In genomic region chr6:100918152-100918551, GRCh38 we compare ENCODE assay signal across 21 cellular contexts. TPM values are rescaled to one million over a fixed set of nuclear protein-coding genes. Genes with fewer than 3 reads are reported as not detected.
DNase-seq lines count a peak whose midpoint lies in the region; ATAC-seq and TF ChIP-seq lines count a peak whose summit lies in the region.
"Had no signal": no experiment of that assay in that cellular context is flagged by ENCODE, and none has a peak within 500 bp of the region (broad histone marks: within the 10 kb centered on the region; RNA-seq: fewer than 3 reads in every experiment).

No MANE protein-coding gene starts in this region.

- peaks cover 14% of the 10 kb centered on the region for H3K27me3 Mint-ChIP-seq in activated CD4-positive, alpha-beta T cell treated with anti-CD3 and anti-CD28 coated beads for 36 hours
- peaks cover 35% of the 10 kb centered on the region for H3K27me3 Mint-ChIP-seq in stimulated activated naive CD8-positive, alpha-beta T cell treated with anti-CD3 and anti-CD28 coated beads, Interleukin-15, amount 100 ng/mL, for 72 hours
- no peaks in the 10 kb centered on the region for H3K27me3 Mint-ChIP-seq in glutamatergic neuron (ENCODE audit: unreplicated experiment)

- no peaks in the 10 kb centered on the region for H3K9me3 Mint-ChIP-seq in activated CD4-positive, alpha-beta T cell treated with anti-CD3 and anti-CD28 coated beads for 36 hours (ENCODE audit: low read depth)
- H3K9me3 Mint-ChIP-seq in stimulated activated naive CD8-positive, alpha-beta T cell treated with anti-CD3 and anti-CD28 coated beads, Interleukin-15, amount 100 ng/mL, for 72 hours, result no peaks in the 10 kb centered on the region
- no peaks in the 10 kb centered on the region for H3K9me3 Mint-ChIP-seq in stimulated activated effector memory CD8-positive, alpha-beta T cell treated with anti-CD3 and anti-CD28 coated beads, Interleukin-12 subunit alpha, Interleukin-12 subunit beta, amount 100 ng/mL, for 72 hours
- H3K9me3 Mint-ChIP-seq in glutamatergic neuron (ENCODE audit: unreplicated experiment), result no peaks in the 10 kb centered on the region
- H3K9me3 Mint-ChIP-seq: CD4-positive, alpha-beta T cell; HFFc6 had no signal

- no peaks in the 10 kb centered on the region for H3K4me1 Mint-ChIP-seq in activated CD4-positive, alpha-beta T cell treated with anti-CD3 and anti-CD28 coated beads for 36 hours
- no peaks in the 10 kb centered on the region for H3K4me1 Mint-ChIP-seq in stimulated activated naive CD8-positive, alpha-beta T cell treated with anti-CD3 and anti-CD28 coated beads, Interleukin-15, amount 100 ng/mL, for 72 hours
- no peaks in the 10 kb centered on the region for H3K4me1 Mint-ChIP-seq in stimulated activated effector memory CD8-positive, alpha-beta T cell treated with anti-CD3 and anti-CD28 coated beads, Interleukin-12 subunit alpha, Interleukin-12 subunit beta, amount 100 ng/mL, for 72 hours
- no peaks in the 10 kb centered on the region for H3K4me1 Mint-ChIP-seq in glutamatergic neuron (ENCODE audit: low read depth, unreplicated experiment)
- H3K4me1 Mint-ChIP-seq: B cell; CD14-positive monocyte; CD8-positive, alpha-beta memory T cell had no signal

- H3K36me3 Mint-ChIP-seq in activated CD4-positive, alpha-beta T cell treated with anti-CD3 and anti-CD28 coated beads for 36 hours (ENCODE audit: low read depth), result no peaks in the 10 kb centered on the region
- no peaks in the 10 kb centered on the region for H3K36me3 Mint-ChIP-seq in stimulated activated effector memory CD8-positive, alpha-beta T cell treated with anti-CD3 and anti-CD28 coated beads, Interleukin-12 subunit alpha, Interleukin-12 subunit beta, amount 100 ng/mL, for 72 hours
- H3K36me3 Mint-ChIP-seq in glutamatergic neuron (ENCODE audit: unreplicated experiment), result no peaks in the 10 kb centered on the region
- H3K36me3 Mint-ChIP-seq: CD14-positive monocyte had no signal

- no peaks in the 10 kb centered on the region for H3K9me3 ChIP-seq in BE2C
- H3K9me3 ChIP-seq: HAP-1 had no signal

- H3K36me3 ChIP-seq in BE2C, result no peaks in the 10 kb centered on the region
- H3K36me3 ChIP-seq: BLaER1 treated with 17β-estradiol and CSF1 and Interleukin-3, amounts not matched to agents 10 nM and 100 nM; HAP-1 had no signal

- intact Hi-C loops in activated CD4-positive, alpha-beta T cell treated with anti-CD3 and anti-CD28 coated beads for 36 hours (cut with DNase I, micrococcal nuclease), result no loop called here

- ATAC-seq in activated CD4-positive, alpha-beta T cell treated with anti-CD3 and anti-CD28 coated beads for 36 hours, result peak; percentile 58
- peak; percentile 66 for ATAC-seq in stimulated activated naive CD8-positive, alpha-beta T cell treated with anti-CD3 and anti-CD28 coated beads, Interleukin-15, Interleukin-2, amounts not matched to agents 100 U/mL and 50 U/mL, for 24 hours
- ATAC-seq in stimulated activated naive CD8-positive, alpha-beta T cell treated with anti-CD3 and anti-CD28 coated beads, Interleukin-15, amount 100 ng/mL, for 72 hours, result no peak
- ATAC-seq in stimulated activated effector memory CD8-positive, alpha-beta T cell treated with anti-CD3 and anti-CD28 coated beads, Interleukin-12 subunit alpha, Interleukin-12 subunit beta, amount 100 ng/mL, for 72 hours, result peak; percentile 43
- no peak for ATAC-seq in GM21367 (IDR thresholded peaks at IDR 0.05; ENCODE audit: unreplicated experiment)
- ATAC-seq: GM12878 had no signal

- no peak overlapping the region for H3K4me3 ChIP-seq in BE2C (ENCODE audit: low read depth, low read length)
- H3K4me3 ChIP-seq: BLaER1 treated with 17β-estradiol and CSF1 and Interleukin-3, amounts not matched to agents 10 nM and 100 nM; GM12878; HAP-1 had no signal

- no peak overlapping the region for H3K27ac Mint-ChIP-seq in activated CD4-positive, alpha-beta T cell treated with anti-CD3 and anti-CD28 coated beads for 36 hours
- no peak overlapping the region for H3K27ac Mint-ChIP-seq in stimulated activated naive CD8-positive, alpha-beta T cell treated with anti-CD3 and anti-CD28 coated beads, Interleukin-15, amount 100 ng/mL, for 72 hours
- no peak overlapping the region for H3K27ac Mint-ChIP-seq in stimulated activated effector memory CD8-positive, alpha-beta T cell treated with anti-CD3 and anti-CD28 coated beads, Interleukin-12 subunit alpha, Interleukin-12 subunit beta, amount 100 ng/mL, for 72 hours
- H3K27ac Mint-ChIP-seq in glutamatergic neuron (ENCODE audit: unreplicated experiment), result no peak overlapping the region
- H3K27ac Mint-ChIP-seq: B cell; CD14-positive monocyte; CD4-positive, alpha-beta T cell; CD8-positive, alpha-beta memory T cell; HFFc6 had no signal

- no peak for TF ChIP-seq CTCF in BE2C (IDR thresholded peaks at IDR 0.05; ENCODE audit: low read depth, low read length)
- no peak for TF ChIP-seq CTCF in glutamatergic neuron (IDR thresholded peaks at IDR 0.05; ENCODE audit: partially characterized antibody, unreplicated experiment)

- H3K4me3 Mint-ChIP-seq in activated CD4-positive, alpha-beta T cell treated with anti-CD3 and anti-CD28 coated beads for 36 hours, result no peak overlapping the region
- no peak overlapping the region for H3K4me3 Mint-ChIP-seq in stimulated activated naive CD8-positive, alpha-beta T cell treated with anti-CD3 and anti-CD28 coated beads, Interleukin-15, amount 100 ng/mL, for 72 hours
- no peak overlapping the region for H3K4me3 Mint-ChIP-seq in stimulated activated effector memory CD8-positive, alpha-beta T cell treated with anti-CD3 and anti-CD28 coated beads, Interleukin-12 subunit alpha, Interleukin-12 subunit beta, amount 100 ng/mL, for 72 hours
- H3K4me3 Mint-ChIP-seq in glutamatergic neuron (ENCODE audit: unreplicated experiment), result no peak overlapping the region
- H3K4me3 Mint-ChIP-seq: B cell; CD14-positive monocyte; CD4-positive, alpha-beta T cell; CD8-positive, alpha-beta memory T cell; HFFc6 had no signal

- POLR2A ChIA-PET in activated CD4-positive, alpha-beta T cell treated with anti-CD3 and anti-CD28 coated beads for 36 hours (lab: Charles Lee), result no interaction called here

- no peak for DNase-seq in activated CD4-positive, alpha-beta T cell treated with anti-CD3 and anti-CD28 coated beads for 36 hours
- no peak for DNase-seq in activated CD4-positive, alpha-beta T cell treated with anti-CD3 and anti-CD28 coated beads for 1 hour
- DNase-seq in stimulated activated naive CD8-positive, alpha-beta T cell treated with anti-CD3 and anti-CD28 coated beads, Interleukin-15, Interleukin-2, amounts not matched to agents 100 U/mL and 50 U/mL, for 24 hours, result no peak
- DNase-seq in stimulated activated naive CD8-positive, alpha-beta T cell treated with anti-CD3 and anti-CD28 coated beads, Interleukin-15, amount 100 ng/mL, for 72 hours, result no peak
- DNase-seq in stimulated activated effector memory CD8-positive, alpha-beta T cell treated with anti-CD3 and anti-CD28 coated beads, Interleukin-12 subunit alpha, Interleukin-12 subunit beta, amount 100 ng/mL, for 72 hours (ENCODE audit: low spot score in 2 of 2), result no peak
- no peak for DNase-seq in BE2C
- DNase-seq in glutamatergic neuron, result no peak
- DNase-seq: CD4-positive, alpha-beta T cell; CD8-positive, alpha-beta memory T cell; DMS 273 treated with DMSO at 0.1 percent for 48 hours; DMS79; EL; GDM1; GOT3; HFFc6 had no signal

- H3K4me1 ChIP-seq in BE2C, result no peaks in the 10 kb centered on the region
- H3K4me1 ChIP-seq: BLaER1 treated with 17β-estradiol and CSF1 and Interleukin-3, amounts not matched to agents 10 nM and 100 nM; HAP-1 had no signal

- CTCF ChIA-PET in activated CD4-positive, alpha-beta T cell treated with anti-CD3 and anti-CD28 coated beads for 36 hours (lab: Charles Lee), result no interaction called here

- no peaks in the 10 kb centered on the region; the same call in 1 of the 2 replicates for H3K27me3 ChIP-seq in BE2C
- H3K27me3 ChIP-seq: BLaER1 treated with 17β-estradiol and CSF1 and Interleukin-3, amounts not matched to agents 10 nM and 100 nM had no signal

RNA-seq across cellular contexts. Expression of gene ASCC3, which starts 37.0 kb away (rescaled TPM):
- 10 to 100 TPM; 50.3 to 53.4 TPM for total RNA-seq in activated CD4-positive, alpha-beta T cell treated with anti-CD3 and anti-CD28 coated beads for 36 hours
- polyA plus RNA-seq in BE2C (2012; ENCODE audit: insufficient read depth, insufficient read length, low read depth), result 13.0 TPM
- 49.6 TPM for total RNA-seq in glutamatergic neuron (ENCODE audit: unreplicated experiment)

Comparison
In these comparisons a context has a peak if more than half of its experiments do, and no peak if none do; other contexts are left out.
1. ATAC-seq: peak in activated CD4-positive, alpha-beta T cell treated with anti-CD3 and anti-CD28 coated beads for 36 hours (single experiment), stimulated activated naive CD8-positive, alpha-beta T cell treated with anti-CD3 and anti-CD28 coated beads, Interleukin-15, Interleukin-2, amounts not matched to agents 100 U/mL and 50 U/mL, for 24 hours (single experiment) and stimulated activated effector memory CD8-positive, alpha-beta T cell treated with anti-CD3 and anti-CD28 coated beads, Interleukin-12 subunit alpha, Interleukin-12 subunit beta, amount 100 ng/mL, for 72 hours (single experiment); none in stimulated activated naive CD8-positive, alpha-beta T cell treated with anti-CD3 and anti-CD28 coated beads, Interleukin-15, amount 100 ng/mL, for 72 hours (single experiment) and GM21367 (single experiment).